1 cellular context compared by ENCODE assay signal in genomic region chrX:41333994-41334865, GRCh38.
TF ChIP-seq lines count a peak whose summit lies in the region.

Gene DDX3X, plus strand, starts transcription at chrX:41334162. Its CDS starts 91 bp downstream, at chrX:41334253.

TF ChIP-seq in GM12878, 131 proteins besides CTCF, POLR2A, EP300 and RAD21 (continued from another document and continues in another):
- TF ChIP-seq, protein P1, sequence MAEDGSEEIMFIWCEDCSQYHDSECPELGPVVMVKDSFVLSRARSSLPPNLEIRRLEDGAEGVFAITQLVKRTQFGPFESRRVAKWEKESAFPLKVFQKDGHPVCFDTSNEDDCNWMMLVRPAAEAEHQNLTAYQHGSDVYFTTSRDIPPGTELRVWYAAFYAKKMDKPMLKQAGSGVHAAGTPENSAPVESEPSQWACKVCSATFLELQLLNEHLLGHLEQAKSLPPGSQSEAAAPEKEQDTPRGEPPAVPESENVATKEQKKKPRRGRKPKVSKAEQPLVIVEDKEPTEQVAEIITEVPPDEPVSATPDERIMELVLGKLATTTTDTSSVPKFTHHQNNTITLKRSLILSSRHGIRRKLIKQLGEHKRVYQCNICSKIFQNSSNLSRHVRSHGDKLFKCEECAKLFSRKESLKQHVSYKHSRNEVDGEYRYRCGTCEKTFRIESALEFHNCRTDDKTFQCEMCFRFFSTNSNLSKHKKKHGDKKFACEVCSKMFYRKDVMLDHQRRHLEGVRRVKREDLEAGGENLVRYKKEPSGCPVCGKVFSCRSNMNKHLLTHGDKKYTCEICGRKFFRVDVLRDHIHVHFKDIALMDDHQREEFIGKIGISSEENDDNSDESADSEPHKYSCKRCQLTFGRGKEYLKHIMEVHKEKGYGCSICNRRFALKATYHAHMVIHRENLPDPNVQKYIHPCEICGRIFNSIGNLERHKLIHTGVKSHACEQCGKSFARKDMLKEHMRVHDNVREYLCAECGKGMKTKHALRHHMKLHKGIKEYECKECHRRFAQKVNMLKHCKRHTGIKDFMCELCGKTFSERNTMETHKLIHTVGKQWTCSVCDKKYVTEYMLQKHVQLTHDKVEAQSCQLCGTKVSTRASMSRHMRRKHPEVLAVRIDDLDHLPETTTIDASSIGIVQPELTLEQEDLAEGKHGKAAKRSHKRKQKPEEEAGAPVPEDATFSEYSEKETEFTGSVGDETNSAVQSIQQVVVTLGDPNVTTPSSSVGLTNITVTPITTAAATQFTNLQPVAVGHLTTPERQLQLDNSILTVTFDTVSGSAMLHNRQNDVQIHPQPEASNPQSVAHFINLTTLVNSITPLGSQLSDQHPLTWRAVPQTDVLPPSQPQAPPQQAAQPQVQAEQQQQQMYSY (CRISPR knock-in tag; IDR thresholded peaks at IDR 0.05) = no peak; the same call in 1 of the 2 replicates
- TF ChIP-seq ZNF217 (IDR thresholded peaks at IDR 0.05) (no peak), ATF7 (IDR thresholded peaks at IDR 0.05; ENCODE audit: low read depth) (peak; percentile 62), ZNF274 (IDR thresholded peaks at IDR 0.05; ENCODE audit: insufficient read depth, insufficient read length) (no peak), BHLHE40 (IDR thresholded peaks at IDR 0.05; ENCODE audit: borderline replicate concordance in 1 of 2, low read depth in 2 of 2, low read length in 1 of 2) (peak in 1 of 2 experiments; percentile 50; a peak in 1 of 4 replicates), JUND (IDR thresholded peaks at IDR 0.05; ENCODE audit: low read depth, low read length) (no peak), ASH2L (IDR thresholded peaks at IDR 0.05; ENCODE audit: borderline replicate concordance, low read depth) (0 out of 2 replicates have a peak, but pooled peaks have one; percentile 59), RBBP5 (conservative IDR thresholded peaks at IDR 0.05) (peak; percentile 47; the same call in 1 of the 2 replicates), TAF1 (IDR thresholded peaks at IDR 0.05; ENCODE audit: borderline replicate concordance, low read depth, low read length) (peak; percentile 97), RCOR1 (conservative IDR thresholded peaks at IDR 0.05; ENCODE audit: low read depth, low read length) (no peak), TCF12 (IDR thresholded peaks at IDR 0.05; ENCODE audit: low read depth, low read length) (peak; percentile 81), HDAC6 (IDR thresholded peaks at IDR 0.05; ENCODE audit: unreplicated experiment) (peak; percentile 95), ZBED1 (IDR thresholded peaks at IDR 0.05; ENCODE audit: borderline replicate concordance) (peak; percentile 89; the same call in 1 of the 2 replicates), CBFB (IDR thresholded peaks at IDR 0.05; ENCODE audit: low read depth) (peak; percentile 98), SREBF1 (IDR thresholded peaks at IDR 0.05; ENCODE audit: low read length) (no peak), SP1 (IDR thresholded peaks at IDR 0.05; ENCODE audit: low read depth, low read length) (peak; percentile 39), ETV6 (conservative IDR thresholded peaks at IDR 0.05 in 1 of 2, IDR thresholded peaks at IDR 0.05 in 1 of 2; ENCODE audit: borderline replicate concordance in 1 of 2, low read depth in 1 of 2) (0 out of 4 replicates have a peak, but pooled peaks of 1 of the 2 experiments have one; percentile 30), LARP7 (IDR thresholded peaks at IDR 0.05) (peak; percentile 78), NR2F1 (conservative IDR thresholded peaks at IDR 0.05) (no peak), BRCA1 (IDR thresholded peaks at IDR 0.05; ENCODE audit: low read depth, low read length) (no peak), POLR2AphosphoS2 (IDR thresholded peaks at IDR 0.05; ENCODE audit: low read depth, low read length) (peak; percentile 99), MXI1 (IDR thresholded peaks at IDR 0.05; ENCODE audit: low read depth, low read length) (no peak; the same call in 1 of the 2 replicates), SIX5 (IDR thresholded peaks at IDR 0.05; ENCODE audit: low read depth, low read length, severe bottlenecking) (no peak), JUNB (IDR thresholded peaks at IDR 0.05) (peak; percentile 12; the same call in 1 of the 2 replicates), RFX5 (IDR thresholded peaks at IDR 0.05; ENCODE audit: low read depth, low read length) (no peak; the same call in 1 of the 2 replicates), ZNF384 (IDR thresholded peaks at IDR 0.05; ENCODE audit: borderline replicate concordance, low read depth, low read length) (no peak), DPF2 (IDR thresholded peaks at IDR 0.05) (peak; percentile 77), SMAD5 (IDR thresholded peaks at IDR 0.05; ENCODE audit: low read depth) (peak; percentile 99), STAT3 (IDR thresholded peaks at IDR 0.05; ENCODE audit: low read depth, low read length) (no peak), TCF7 (IDR thresholded peaks at IDR 0.05; ENCODE audit: borderline replicate concordance) (no peak), WRNIP1 (IDR thresholded peaks at IDR 0.05; ENCODE audit: borderline replicate concordance, low read depth, low read length) (0 out of 2 replicates have a peak, but pooled peaks have one; percentile 58), FOXK2 (IDR thresholded peaks at IDR 0.05) (no peak), KLF5 (IDR thresholded peaks at IDR 0.05; ENCODE audit: partially characterized antibody) (no peak), BACH1 (IDR thresholded peaks at IDR 0.05; ENCODE audit: borderline replicate concordance) (peak; percentile 80), MEF2B (IDR thresholded peaks at IDR 0.05; ENCODE audit: partially characterized antibody, poor library complexity, severe bottlenecking) (no peak), MTA2 (IDR thresholded peaks at IDR 0.05; ENCODE audit: low read depth) (0 out of 2 replicates have a peak, but pooled peaks have one; percentile 19), SMAD1 (IDR thresholded peaks at IDR 0.05; ENCODE audit: low read depth, partially characterized antibody) (peak; percentile 96), RUNX3 (IDR thresholded peaks at IDR 0.05; ENCODE audit: low read length) (no peak), RB1 (IDR thresholded peaks at IDR 0.05; ENCODE audit: borderline replicate concordance) (0 out of 2 replicates have a peak, but pooled peaks have one; percentile 18), TCF3 (IDR thresholded peaks at IDR 0.05; ENCODE audit: borderline replicate concordance, insufficient read depth, low read depth, low read length) (peak; percentile 95; the same call in 1 of the 2 replicates), TARDBP (IDR thresholded peaks at IDR 0.05; ENCODE audit: borderline replicate concordance) (0 out of 2 replicates have a peak, but pooled peaks have one; percentile 53), REST (IDR thresholded peaks at IDR 0.05; ENCODE audit: low read depth, low read length) (peak; percentile 6; the same call in 1 of the 2 replicates), FOXM1 (IDR thresholded peaks at IDR 0.05; ENCODE audit: low read depth, low read length) (no peak), PML (IDR thresholded peaks at IDR 0.05; ENCODE audit: low read length) (no peak), USF2 (IDR thresholded peaks at IDR 0.05; ENCODE audit: borderline replicate concordance, low read depth, low read length) (no peak), NFIC (IDR thresholded peaks at IDR 0.05; ENCODE audit: low read depth, low read length) (no peak), RAD51 (IDR thresholded peaks at IDR 0.05) (no peak), SUPT20H (IDR thresholded peaks at IDR 0.05; ENCODE audit: borderline replicate concordance, control insufficient read depth, low read depth, low read length) (no peak), SREBF2 (IDR thresholded peaks at IDR 0.05; ENCODE audit: low read length) (no peak)
- TF ChIP-seq, protein P2, sequence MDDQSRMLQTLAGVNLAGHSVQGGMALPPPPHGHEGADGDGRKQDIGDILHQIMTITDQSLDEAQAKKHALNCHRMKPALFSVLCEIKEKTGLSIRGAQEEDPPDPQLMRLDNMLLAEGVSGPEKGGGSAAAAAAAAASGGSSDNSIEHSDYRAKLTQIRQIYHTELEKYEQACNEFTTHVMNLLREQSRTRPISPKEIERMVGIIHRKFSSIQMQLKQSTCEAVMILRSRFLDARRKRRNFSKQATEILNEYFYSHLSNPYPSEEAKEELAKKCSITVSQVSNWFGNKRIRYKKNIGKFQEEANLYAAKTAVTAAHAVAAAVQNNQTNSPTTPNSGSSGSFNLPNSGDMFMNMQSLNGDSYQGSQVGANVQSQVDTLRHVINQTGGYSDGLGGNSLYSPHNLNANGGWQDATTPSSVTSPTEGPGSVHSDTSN (IDR thresholded peaks at IDR 0.05; ENCODE audit: insufficient replicate concordance, low read depth, low read length) = no peak
- TF ChIP-seq, protein P3, sequence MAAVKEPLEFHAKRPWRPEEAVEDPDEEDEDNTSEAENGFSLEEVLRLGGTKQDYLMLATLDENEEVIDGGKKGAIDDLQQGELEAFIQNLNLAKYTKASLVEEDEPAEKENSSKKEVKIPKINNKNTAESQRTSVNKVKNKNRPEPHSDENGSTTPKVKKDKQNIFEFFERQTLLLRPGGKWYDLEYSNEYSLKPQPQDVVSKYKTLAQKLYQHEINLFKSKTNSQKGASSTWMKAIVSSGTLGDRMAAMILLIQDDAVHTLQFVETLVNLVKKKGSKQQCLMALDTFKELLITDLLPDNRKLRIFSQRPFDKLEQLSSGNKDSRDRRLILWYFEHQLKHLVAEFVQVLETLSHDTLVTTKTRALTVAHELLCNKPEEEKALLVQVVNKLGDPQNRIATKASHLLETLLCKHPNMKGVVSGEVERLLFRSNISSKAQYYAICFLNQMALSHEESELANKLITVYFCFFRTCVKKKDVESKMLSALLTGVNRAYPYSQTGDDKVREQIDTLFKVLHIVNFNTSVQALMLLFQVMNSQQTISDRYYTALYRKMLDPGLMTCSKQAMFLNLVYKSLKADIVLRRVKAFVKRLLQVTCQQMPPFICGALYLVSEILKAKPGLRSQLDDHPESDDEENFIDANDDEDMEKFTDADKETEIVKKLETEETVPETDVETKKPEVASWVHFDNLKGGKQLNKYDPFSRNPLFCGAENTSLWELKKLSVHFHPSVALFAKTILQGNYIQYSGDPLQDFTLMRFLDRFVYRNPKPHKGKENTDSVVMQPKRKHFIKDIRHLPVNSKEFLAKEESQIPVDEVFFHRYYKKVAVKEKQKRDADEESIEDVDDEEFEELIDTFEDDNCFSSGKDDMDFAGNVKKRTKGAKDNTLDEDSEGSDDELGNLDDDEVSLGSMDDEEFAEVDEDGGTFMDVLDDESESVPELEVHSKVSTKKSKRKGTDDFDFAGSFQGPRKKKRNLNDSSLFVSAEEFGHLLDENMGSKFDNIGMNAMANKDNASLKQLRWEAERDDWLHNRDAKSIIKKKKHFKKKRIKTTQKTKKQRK (IDR thresholded peaks at IDR 0.05; ENCODE audit: low read depth, low read length) = no peak
- TF ChIP-seq, protein P4, sequence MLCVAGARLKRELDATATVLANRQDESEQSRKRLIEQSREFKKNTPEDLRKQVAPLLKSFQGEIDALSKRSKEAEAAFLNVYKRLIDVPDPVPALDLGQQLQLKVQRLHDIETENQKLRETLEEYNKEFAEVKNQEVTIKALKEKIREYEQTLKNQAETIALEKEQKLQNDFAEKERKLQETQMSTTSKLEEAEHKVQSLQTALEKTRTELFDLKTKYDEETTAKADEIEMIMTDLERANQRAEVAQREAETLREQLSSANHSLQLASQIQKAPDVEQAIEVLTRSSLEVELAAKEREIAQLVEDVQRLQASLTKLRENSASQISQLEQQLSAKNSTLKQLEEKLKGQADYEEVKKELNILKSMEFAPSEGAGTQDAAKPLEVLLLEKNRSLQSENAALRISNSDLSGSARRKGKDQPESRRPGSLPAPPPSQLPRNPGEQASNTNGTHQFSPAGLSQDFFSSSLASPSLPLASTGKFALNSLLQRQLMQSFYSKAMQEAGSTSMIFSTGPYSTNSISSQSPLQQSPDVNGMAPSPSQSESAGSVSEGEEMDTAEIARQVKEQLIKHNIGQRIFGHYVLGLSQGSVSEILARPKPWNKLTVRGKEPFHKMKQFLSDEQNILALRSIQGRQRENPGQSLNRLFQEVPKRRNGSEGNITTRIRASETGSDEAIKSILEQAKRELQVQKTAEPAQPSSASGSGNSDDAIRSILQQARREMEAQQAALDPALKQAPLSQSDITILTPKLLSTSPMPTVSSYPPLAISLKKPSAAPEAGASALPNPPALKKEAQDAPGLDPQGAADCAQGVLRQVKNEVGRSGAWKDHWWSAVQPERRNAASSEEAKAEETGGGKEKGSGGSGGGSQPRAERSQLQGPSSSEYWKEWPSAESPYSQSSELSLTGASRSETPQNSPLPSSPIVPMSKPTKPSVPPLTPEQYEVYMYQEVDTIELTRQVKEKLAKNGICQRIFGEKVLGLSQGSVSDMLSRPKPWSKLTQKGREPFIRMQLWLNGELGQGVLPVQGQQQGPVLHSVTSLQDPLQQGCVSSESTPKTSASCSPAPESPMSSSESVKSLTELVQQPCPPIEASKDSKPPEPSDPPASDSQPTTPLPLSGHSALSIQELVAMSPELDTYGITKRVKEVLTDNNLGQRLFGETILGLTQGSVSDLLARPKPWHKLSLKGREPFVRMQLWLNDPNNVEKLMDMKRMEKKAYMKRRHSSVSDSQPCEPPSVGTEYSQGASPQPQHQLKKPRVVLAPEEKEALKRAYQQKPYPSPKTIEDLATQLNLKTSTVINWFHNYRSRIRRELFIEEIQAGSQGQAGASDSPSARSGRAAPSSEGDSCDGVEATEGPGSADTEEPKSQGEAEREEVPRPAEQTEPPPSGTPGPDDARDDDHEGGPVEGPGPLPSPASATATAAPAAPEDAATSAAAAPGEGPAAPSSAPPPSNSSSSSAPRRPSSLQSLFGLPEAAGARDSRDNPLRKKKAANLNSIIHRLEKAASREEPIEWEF (IDR thresholded peaks at IDR 0.05; ENCODE audit: insufficient replicate concordance, low read depth, low read length) = no peak
